11 cellular contexts compared by ENCODE assay signal in genomic region chr12:64877363-64878004, GRCh38. TPM values are rescaled to one million over a fixed set of nuclear protein-coding genes. Genes with fewer than 3 reads are reported as not detected.
DNase-seq lines count a peak whose midpoint lies in the region; ATAC-seq and TF ChIP-seq lines count a peak whose summit lies in the region.
"Had no signal": no experiment of that assay in that cellular context is flagged by ENCODE, and none has a peak within 500 bp of the region (broad histone marks: within the 10 kb centered on the region; RNA-seq: fewer than 3 reads in every experiment).

No MANE protein-coding gene starts in this region.

- WGBS in esophagus muscularis mucosa: 79% methylated on average over 3 of the region's 3 CpGs
- no CpG with 5 or more reads among the region's 3 CpGs for WGBS in neuronal stem cell (ENCODE audit: extremely low coverage in 2 of 2, insufficient read length in 2 of 2, insufficient replicate concordance in 1 of 2), 2 donors

- H3K9me3 ChIP-seq in esophagus muscularis mucosa: no peaks in the 10 kb centered on the region
- H3K9me3 ChIP-seq in neuronal stem cell (replicated peaks in 1 of 2; ENCODE audit: control insufficient read depth in 2 of 2, insufficient read depth in 1 of 2, low read depth in 1 of 2, low read length in 2 of 2): peaks cover 0 to 6% of the 10 kb centered on the region in 2 donors
- no peaks in the 10 kb centered on the region for H3K9me3 ChIP-seq in ascending aorta

- no peaks in the 10 kb centered on the region for H3K79me1 ChIP-seq in neuronal stem cell (ENCODE audit: low read depth, low read length)

- H3K14ac ChIP-seq in neuronal stem cell (ENCODE audit: low read length): no peak overlapping the region

- H3K27me3 ChIP-seq in esophagus muscularis mucosa: no peaks in the 10 kb centered on the region
- H3K27me3 ChIP-seq in neuronal stem cell (ENCODE audit: control insufficient read depth in 3 of 3, insufficient read depth in 3 of 3, low read depth in 1 of 3, low read length in 3 of 3): no peaks in the 10 kb centered on the region
- H3K27me3 ChIP-seq in ascending aorta: no peaks in the 10 kb centered on the region
- H3K27me3 ChIP-seq: cardiac muscle cell had no signal

- no peak for TF ChIP-seq EP300 in esophagus muscularis mucosa (IDR thresholded peaks at IDR 0.05)

- no peak overlapping the region for H3K23ac ChIP-seq in neuronal stem cell (ENCODE audit: low read depth, low read length, poor library complexity)

- DNase-seq in esophagus muscularis mucosa (ENCODE audit: extremely low spot score) (peak; percentile 34), neuronal stem cell (ENCODE audit: low spot score) (no peak), ascending aorta (ENCODE audit: low spot score in 2 of 2) (no peak)
- no peak for DNase-seq in stimulated activated CD4-positive, alpha-beta T cell treated with anti-CD3 and anti-CD28 coated beads, Interleukin-4, amount 100 ng/mL, for 24 hours
- DNase-seq: NCI-H510A; stimulated activated CD4-positive, alpha-beta T cell treated with anti-CD3 and anti-CD28 coated beads, Interleukin-1b, Interleukin-23, amount 100 ng/mL, for 48 hours; SW 1271 had no signal

- no peak overlapping the region for H3K4ac ChIP-seq in neuronal stem cell (ENCODE audit: low read length)

- no peak overlapping the region for H3K4me2 ChIP-seq in neuronal stem cell (ENCODE audit: insufficient read depth, low read length, poor library complexity, severe bottlenecking)

- H2AK5ac ChIP-seq in neuronal stem cell (ENCODE audit: low read depth, low read length): no peak overlapping the region

- ATAC-seq in GM18867 (IDR thresholded peaks at IDR 0.05; ENCODE audit: unreplicated experiment) (peak; percentile 84), GM21515 (IDR thresholded peaks at IDR 0.05; ENCODE audit: unreplicated experiment) (peak; percentile 84), HG03097 (IDR thresholded peaks at IDR 0.05; ENCODE audit: low FRiP score, unreplicated experiment) (peak; percentile 55)

- H3K27ac ChIP-seq in esophagus muscularis mucosa (replicated peaks in 1 of 4) (no peak overlapping the region), neuronal stem cell (replicated peaks; ENCODE audit: low read length) (no peak overlapping the region), ascending aorta (no peak overlapping the region)
- H3K27ac ChIP-seq: cardiac muscle cell had no signal

- TF ChIP-seq POLR2A in esophagus muscularis mucosa (IDR thresholded peaks at IDR 0.05; ENCODE audit: low read depth): no peak

- H3K4me3 ChIP-seq in esophagus muscularis mucosa: no peak overlapping the region
- no peak overlapping the region for H3K4me3 ChIP-seq in neuronal stem cell (ENCODE audit: low read length in 2 of 2)
- H3K4me3 ChIP-seq in ascending aorta: no peak overlapping the region
- H3K4me3 ChIP-seq: cardiac muscle cell had no signal

- no peak overlapping the region for H2BK12ac ChIP-seq in neuronal stem cell (ENCODE audit: low read length)

- H3K18ac ChIP-seq in neuronal stem cell (ENCODE audit: low read length): no peak overlapping the region

- no peaks in the 10 kb centered on the region for H3K4me1 ChIP-seq in esophagus muscularis mucosa
- H3K4me1 ChIP-seq in neuronal stem cell (ENCODE audit: control insufficient read depth in 2 of 2, insufficient read depth in 1 of 2, low read depth in 1 of 2, low read length in 2 of 2): no peaks in the 10 kb centered on the region
- H3K4me1 ChIP-seq in ascending aorta: no peaks in the 10 kb centered on the region

- H3K36me3 ChIP-seq in esophagus muscularis mucosa (no peaks in the 10 kb centered on the region), neuronal stem cell (replicated peaks in 1 of 2; ENCODE audit: control insufficient read depth in 2 of 2, insufficient read depth in 2 of 2, low read length in 2 of 2) (no peaks in the 10 kb centered on the region), ascending aorta (no peaks in the 10 kb centered on the region)
- H3K36me3 ChIP-seq: cardiac muscle cell had no signal

- H3K9ac ChIP-seq in neuronal stem cell (ENCODE audit: low read depth, low read length, poor library complexity): no peak overlapping the region

- H2BK120ac ChIP-seq in neuronal stem cell (ENCODE audit: low read depth, low read length): no peak overlapping the region

- intact Hi-C loops in esophagus muscularis mucosa (cut with DNase I) (no loop called here), ascending aorta (cut with DNase I) (no loop called here)

- no peak overlapping the region for H2AFZ ChIP-seq in neuronal stem cell (ENCODE audit: low read length)

- no peak overlapping the region for H2BK5ac ChIP-seq in neuronal stem cell (ENCODE audit: low read length)

- no peak overlapping the region for H4K91ac ChIP-seq in neuronal stem cell (ENCODE audit: low read depth, low read length, poor library complexity)

- no peak overlapping the region for H4K8ac ChIP-seq in neuronal stem cell (ENCODE audit: low read depth, low read length)

- TF ChIP-seq CTCF in esophagus muscularis mucosa (IDR thresholded peaks at IDR 0.05) (no peak), ascending aorta (IDR thresholded peaks at IDR 0.05) (no peak)

- H2BK15ac ChIP-seq in neuronal stem cell (ENCODE audit: low read length): no peak overlapping the region

RNA-seq across cellular contexts. Expression of gene TBC1D30, which starts 53.0 kb away (rescaled TPM):
- total RNA-seq in esophagus muscularis mucosa: 1 to 10 TPM; 1.9 to 4.0 (median 2.7) TPM
- 1.7 TPM for polyA plus RNA-seq in neuronal stem cell (2013, experiment 1 of 2)
- 1.9 TPM for polyA plus RNA-seq in neuronal stem cell (2013, experiment 2 of 2)
- 53.0 TPM for total RNA-seq in ascending aorta

Comparison
In these comparisons a context has a peak if more than half of its experiments do, and no peak if none do; other contexts are left out.
1. RNA of gene TBC1D30, which starts 53.0 kb away (total RNA-seq): 53.0 TPM in ascending aorta (single experiment); 1.9 to 4.0 TPM in esophagus muscularis mucosa; every median in the first group is over 10 times any median in the second.
2. Peak in every context shown above with its lines, with median percentiles within 50 percentile points of each other: ATAC-seq.